Comparison of ENCODE assay signal across 8 cellular contexts in genomic region chr6:125346143-125346925, GRCh38. TPM values are rescaled to one million over a fixed set of nuclear protein-coding genes. Genes with fewer than 3 reads are reported as not detected.
DNase-seq lines count a peak whose midpoint lies in the region; ATAC-seq and TF ChIP-seq lines count a peak whose summit lies in the region.

No MANE protein-coding gene starts in this region.

- ATAC-seq in GM18861 (IDR thresholded peaks at IDR 0.05; ENCODE audit: unreplicated experiment) = peak; percentile 32
- peak; percentile 49 for ATAC-seq in HG02610 (IDR thresholded peaks at IDR 0.05; ENCODE audit: unreplicated experiment)
- ATAC-seq in activated T-helper 17 cell treated with anti-CD3 and anti-CD28 coated beads, Interleukin-2, amount 50 U/mL, for 72 hours (replicated peaks) = no peak

- H3K27me3 Mint-ChIP-seq in mesothelial cell of epicardium (ENCODE audit: low read depth) = no peaks in the 10 kb centered on the region
- peaks cover 3% of the 10 kb centered on the region for H3K27me3 Mint-ChIP-seq in activated T-helper 17 cell treated with anti-CD3 and anti-CD28 coated beads, Interleukin-2, amount 50 U/mL, for 72 hours

- DNase-seq in NOMO-1 treated with DMSO at 0.1 percent for 48 hours (lab: John Stamatoyannopoulos, UW; ENCODE audit: unreplicated experiment) (peak; percentile 9), mesothelial cell of epicardium (ENCODE audit: low spot score in 2 of 2, unreplicated experiment in 2 of 2) (no peak), GDM1 (lab: John Stamatoyannopoulos, UW) (no peak), HCEC 1CT (no peak)
- no peak for DNase-seq in stimulated activated CD4-positive, alpha-beta T cell treated with anti-CD3 and anti-CD28 coated beads, Interleukin-2, amount 100 ng/mL, for 48 hours

- no peak for TF ChIP-seq CTCF in mesothelial cell of epicardium (IDR thresholded peaks at IDR 0.05; ENCODE audit: unreplicated experiment)

- H3K4me3 Mint-ChIP-seq in mesothelial cell of epicardium = no peak overlapping the region
- H3K4me3 Mint-ChIP-seq in activated T-helper 17 cell treated with anti-CD3 and anti-CD28 coated beads, Interleukin-2, amount 50 U/mL, for 72 hours = no peak overlapping the region

- peaks cover 8% of the 10 kb centered on the region for H3K4me1 Mint-ChIP-seq in mesothelial cell of epicardium
- H3K4me1 Mint-ChIP-seq in activated T-helper 17 cell treated with anti-CD3 and anti-CD28 coated beads, Interleukin-2, amount 50 U/mL, for 72 hours = no peaks in the 10 kb centered on the region

- H3K36me3 Mint-ChIP-seq in mesothelial cell of epicardium = no peaks in the 10 kb centered on the region
- no peaks in the 10 kb centered on the region for H3K36me3 Mint-ChIP-seq in activated T-helper 17 cell treated with anti-CD3 and anti-CD28 coated beads, Interleukin-2, amount 50 U/mL, for 72 hours (ENCODE audit: low read depth)

- peak overlapping the region; percentile 31 for H3K27ac Mint-ChIP-seq in mesothelial cell of epicardium
- H3K27ac Mint-ChIP-seq in activated T-helper 17 cell treated with anti-CD3 and anti-CD28 coated beads, Interleukin-2, amount 50 U/mL, for 72 hours = no peak overlapping the region

- peaks cover 6% of the 10 kb centered on the region for H3K9me3 Mint-ChIP-seq in mesothelial cell of epicardium
- H3K9me3 Mint-ChIP-seq in activated T-helper 17 cell treated with anti-CD3 and anti-CD28 coated beads, Interleukin-2, amount 50 U/mL, for 72 hours = no peaks in the 10 kb centered on the region

RNA-seq across cellular contexts. Expression of gene HDDC2, which starts 44.6 kb away (rescaled TPM):
- 102 to 111 TPM (median 103 TPM) in 3 replicates for total RNA-seq in mesothelial cell of epicardium
- 10 to 100 TPM; 51.5 to 74.4 TPM for total RNA-seq in activated T-helper 17 cell treated with anti-CD3 and anti-CD28 coated beads, Interleukin-2, amount 50 U/mL, for 72 hours
